ENCODE assay signal across 29 cellular contexts in genomic region chr1:87641996-87642395, GRCh38.
"Had no signal": no experiment of that assay in that cellular context is flagged by ENCODE, and none has a peak within 500 bp of the region (broad histone marks: within the 10 kb centered on the region; RNA-seq: fewer than 3 reads in every experiment).

No MANE protein-coding gene starts in this region.

- H3K4me3 ChIP-seq: adrenal gland, body of pancreas, colonic mucosa, gastrocnemius medialis, testis, transverse colon had no signal

- H3K27me3 Mint-ChIP-seq: activated CD4-positive, alpha-beta T cell treated with anti-CD3 and anti-CD28 coated beads for 36 hours; activated naive CD8-positive, alpha-beta T cell treated with anti-CD3 and anti-CD28 coated beads for 36 hours had no signal

- H3K9me3 Mint-ChIP-seq: activated naive CD4-positive, alpha-beta T cell treated with anti-CD3 and anti-CD28 coated beads for 36 hours; activated T-helper 1 cell treated with anti-CD3 and anti-CD28 coated beads, Interleukin-12 subunit alpha, Interleukin-12 subunit beta, Interleukin-2, Interleukin-4 antibody, amounts not matched to agents 30 ng/mL and 10 ng/mL and 1 ng/mL, durations not matched to agents 14 hours and 24 hours and 36 hours; immature natural killer cell; naive thymus-derived CD4-positive, alpha-beta T cell had no signal

- H3K9me3 ChIP-seq: adrenal gland, body of pancreas, colonic mucosa, gastrocnemius medialis, testis, transverse colon had no signal

- H3K27ac ChIP-seq: adrenal gland, body of pancreas, colonic mucosa, gastrocnemius medialis, testis, transverse colon had no signal

- H3K4me1 ChIP-seq: adrenal gland, body of pancreas, colonic mucosa, gastrocnemius medialis had no signal

- ATAC-seq: activated CD4-positive, alpha-beta T cell treated with anti-CD3 and anti-CD28 coated beads for 36 hours; gastrocnemius medialis; naive thymus-derived CD4-positive, alpha-beta T cell; stimulated activated naive CD8-positive, alpha-beta T cell treated with anti-CD3 and anti-CD28 coated beads, Interleukin-15, Interleukin-2, amounts not matched to agents 100 U/mL and 50 U/mL, for 24 hours had no signal

- H3K4me1 Mint-ChIP-seq: activated CD4-positive, alpha-beta T cell treated with anti-CD3 and anti-CD28 coated beads for 36 hours; naive thymus-derived CD4-positive, alpha-beta T cell had no signal

- H3K36me3 ChIP-seq: adrenal gland, colonic mucosa, gastrocnemius medialis, transverse colon had no signal

- DNase-seq: activated CD4-positive, alpha-beta T cell treated with anti-CD3 and anti-CD28 coated beads for 36 hours; activated CD4-positive, alpha-beta T cell treated with anti-CD3 and anti-CD28 coated beads, Interleukin-2, amount 50 U/mL, for 48 hours; activated CD4-positive, CD25-positive, alpha-beta regulatory T cell; activated CD8-positive, alpha-beta memory T cell treated with anti-CD3 and anti-CD28 coated beads for 24 hours; activated effector memory CD4-positive, alpha-beta T cell treated with anti-CD3 and anti-CD28 coated beads, Interleukin-2, amount 50 U/mL, for 16 hours; activated naive CD4-positive, alpha-beta T cell treated with anti-CD3 and anti-CD28 coated beads for 36 hours; activated naive CD8-positive, alpha-beta T cell treated with anti-CD3 and anti-CD28 coated beads for 36 hours; adrenal gland; aorta; body of pancreas; cerebellar nuclear complex; colonic mucosa; effector CD8-positive, alpha-beta T cell; erythroblast; gastrocnemius medialis; glutamatergic neuron; immature natural killer cell; kidney; left colon; midbrain; naive thymus-derived CD4-positive, alpha-beta T cell; stimulated activated CD4-positive, alpha-beta T cell treated with anti-CD3 and anti-CD28 coated beads, Interleukin-12 subunit alpha, Interleukin-12 subunit beta, amount 100 ng/mL, for 4 hours; stimulated activated CD4-positive, alpha-beta T cell treated with anti-CD3 and anti-CD28 coated beads, Interleukin-4, amount 100 ng/mL, for 1 hour; stimulated activated naive CD8-positive, alpha-beta T cell treated with anti-CD3 and anti-CD28 coated beads, Interleukin-15, Interleukin-2, amounts not matched to agents 100 U/mL and 50 U/mL, for 24 hours; T-helper 2 cell; testis; transverse colon had no signal

- H3K36me3 Mint-ChIP-seq: activated naive CD8-positive, alpha-beta T cell treated with anti-CD3 and anti-CD28 coated beads for 36 hours; immature natural killer cell; naive thymus-derived CD4-positive, alpha-beta T cell had no signal

- H3K4me3 Mint-ChIP-seq: activated CD4-positive, alpha-beta T cell treated with anti-CD3 and anti-CD28 coated beads for 36 hours; activated naive CD4-positive, alpha-beta T cell treated with anti-CD3 and anti-CD28 coated beads for 36 hours; activated naive CD8-positive, alpha-beta T cell treated with anti-CD3 and anti-CD28 coated beads for 36 hours; activated T-helper 1 cell treated with anti-CD3 and anti-CD28 coated beads, Interleukin-12 subunit alpha, Interleukin-12 subunit beta, Interleukin-2, Interleukin-4 antibody, amounts not matched to agents 30 ng/mL and 10 ng/mL and 1 ng/mL, durations not matched to agents 14 hours and 24 hours and 36 hours; immature natural killer cell; naive thymus-derived CD4-positive, alpha-beta T cell; neural crest cell had no signal

- H3K27ac Mint-ChIP-seq: activated CD4-positive, alpha-beta T cell treated with anti-CD3 and anti-CD28 coated beads for 36 hours; activated naive CD4-positive, alpha-beta T cell treated with anti-CD3 and anti-CD28 coated beads for 36 hours; activated naive CD8-positive, alpha-beta T cell treated with anti-CD3 and anti-CD28 coated beads for 36 hours; activated T-helper 1 cell treated with anti-CD3 and anti-CD28 coated beads, Interleukin-12 subunit alpha, Interleukin-12 subunit beta, Interleukin-2, Interleukin-4 antibody, amounts not matched to agents 30 ng/mL and 10 ng/mL and 1 ng/mL, durations not matched to agents 14 hours and 24 hours and 36 hours; immature natural killer cell; naive thymus-derived CD4-positive, alpha-beta T cell had no signal

- H3K27me3 ChIP-seq: adrenal gland, body of pancreas, colonic mucosa, gastrocnemius medialis, testis, transverse colon had no signal
